7 cellular contexts compared by ENCODE assay signal in the genomic region with DNA sequence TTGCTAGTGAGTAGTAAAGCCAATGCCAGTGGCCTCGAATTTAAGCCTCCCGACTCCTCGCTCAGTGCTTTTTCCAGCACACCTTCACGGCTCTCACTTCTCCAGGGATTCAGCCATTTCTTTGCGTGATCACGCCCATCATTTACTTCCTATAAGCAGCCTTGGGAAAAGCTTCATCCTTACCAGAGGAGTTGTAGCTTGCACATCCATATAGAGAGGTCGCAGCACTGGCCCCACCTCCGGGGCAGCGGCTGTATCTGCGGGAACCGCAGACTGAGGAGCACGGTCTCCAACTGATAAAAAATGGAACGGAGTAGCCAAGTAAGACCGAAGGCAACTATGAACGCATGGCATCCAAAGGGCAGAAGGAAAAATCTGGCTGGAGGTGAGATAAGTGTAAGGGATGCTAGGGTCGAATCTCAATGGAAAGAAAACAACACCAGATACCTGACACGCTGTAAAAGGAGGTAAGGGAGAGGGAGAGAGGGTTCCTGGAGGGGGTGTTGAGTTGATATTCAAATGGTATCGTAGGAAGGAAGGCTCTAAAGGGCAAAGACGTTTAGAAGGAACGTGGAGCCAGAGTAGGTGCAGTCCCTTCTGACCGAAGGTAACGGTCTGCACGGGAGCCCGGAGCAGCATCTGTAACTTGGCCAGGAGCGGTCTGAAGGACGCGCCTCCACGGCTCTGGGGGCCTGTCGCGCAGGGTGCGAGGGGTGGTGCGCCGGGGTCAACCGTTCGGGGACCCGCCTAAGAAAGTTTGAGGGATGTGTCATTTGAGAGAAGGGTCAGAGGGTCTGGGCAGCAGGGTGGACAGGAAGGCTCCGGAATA. TPM values are rescaled to one million over a fixed set of nuclear protein-coding genes. Genes with fewer than 3 reads are reported as not detected.
DNase-seq lines count a peak whose midpoint lies in the region; ATAC-seq and TF ChIP-seq lines count a peak whose summit lies in the region.

No MANE protein-coding gene starts in this region.

- H3K27me3 ChIP-seq in PC-3 (ENCODE audit: low read length) (no peaks in the 10 kb centered on the region), right lobe of liver (no peaks in the 10 kb centered on the region), tibial nerve (no peaks in the 10 kb centered on the region)

- H3K9me2 ChIP-seq in PC-3 (replicated peaks; ENCODE audit: low read length): no peaks in the 10 kb centered on the region

- TF ChIP-seq POLR2A in right lobe of liver (IDR thresholded peaks at IDR 0.05) (no peak), tibial nerve (IDR thresholded peaks at IDR 0.05) (no peak)

- no peak for TF ChIP-seq EP300 in tibial nerve (IDR thresholded peaks at IDR 0.05)

- 5% methylated on average over 26 of the region's 37 CpGs for WGBS in right lobe of liver (ENCODE audit: insufficient coverage, low coverage, low lambda C conversion rate, missing lambda C conversion rate)
- 6 to 8% methylated on average over 37 of the region's 37 CpGs for WGBS in tibial nerve, 2 donors

- H3K9me3 Mint-ChIP-seq in HFFc6 (peaks cover 4% of the 10 kb centered on the region; the same call in 1 of the 2 replicates), chondrocyte (ENCODE audit: low read depth) (no peaks in the 10 kb centered on the region)

- H3K27ac ChIP-seq in PC-3 (ENCODE audit: low read length) (peak overlapping the region; percentile 72), right lobe of liver (peak overlapping the region; percentile 68 to 77 (median 71)), tibial nerve (peak overlapping the region; percentile 68 to 96 (median 91))

- H3K9me3 ChIP-seq in PC-3 (ENCODE audit: low read length): no peaks in the 10 kb centered on the region
- no peaks in the 10 kb centered on the region for H3K9me3 ChIP-seq in right lobe of liver
- H3K9me3 ChIP-seq in tibial nerve: no peaks in the 10 kb centered on the region

- H2AFZ ChIP-seq in PC-3 (ENCODE audit: low read length): peak overlapping the region; percentile 97

- 0 out of 2 replicates have a peak, but pooled peaks cover 1% of the 10 kb centered on the region for H4K20me1 ChIP-seq in PC-3 (ENCODE audit: low read length)

- ATAC-seq in GM18502 (IDR thresholded peaks at IDR 0.05; ENCODE audit: poor library complexity, unreplicated experiment) (peak; percentile 28), PC-3 (peak; percentile 31), right lobe of liver (peak; percentile 37 to 55 (median 46))

- TF ChIP-seq CTCF in HFFc6 (IDR thresholded peaks at IDR 0.05): no peak
- no peak for TF ChIP-seq CTCF in PC-3 (conservative IDR thresholded peaks at IDR 0.05; ENCODE audit: low read depth, low read length)
- no peak for TF ChIP-seq CTCF in chondrocyte (IDR thresholded peaks at IDR 0.05)
- no peak for TF ChIP-seq CTCF in right lobe of liver (IDR thresholded peaks at IDR 0.05)
- no peak for TF ChIP-seq CTCF in tibial nerve (IDR thresholded peaks at IDR 0.05)

- POLR2A ChIA-PET in PC-3 (lab: Charles Lee; ENCODE audit: unreplicated experiment): interaction anchor here (0.6 to 0.9 kb wide), 2 partner anchors 47 to 180 kb away, joined by 9 to 10 read pairs; no protein-coding TSS in a partner anchor

- H3K36me3 Mint-ChIP-seq in HFFc6 (ENCODE audit: low read depth) (peaks cover 44% of the 10 kb centered on the region), chondrocyte (ENCODE audit: low read depth) (peaks cover 14% of the 10 kb centered on the region)

- H3K4me3 Mint-ChIP-seq in HFFc6: peak overlapping the region; percentile 92
- H3K4me3 Mint-ChIP-seq in chondrocyte (ENCODE audit: unreplicated experiment): peak overlapping the region; percentile 97

- H3K4me2 ChIP-seq in PC-3 (ENCODE audit: low read length): peak overlapping the region; percentile 90

- intact Hi-C loops in PC-3 (cut with micrococcal nuclease): loop anchor here (1.0 to 5.0 kb wide), 2 partner anchors 79 to 236 kb away; no protein-coding TSS in a partner anchor
- intact Hi-C loops in right lobe of liver (cut with DNase I): no loop called here

- peaks cover 55% of the 10 kb centered on the region for H3K4me1 Mint-ChIP-seq in HFFc6 (ENCODE audit: low read depth)
- peaks cover 40% of the 10 kb centered on the region for H3K4me1 Mint-ChIP-seq in chondrocyte (ENCODE audit: low read depth)

- peaks cover 13% of the 10 kb centered on the region for H3F3A ChIP-seq in PC-3 (ENCODE audit: low read length, unreplicated experiment)

- peak overlapping the region; percentile 90 for H3K9ac ChIP-seq in PC-3 (ENCODE audit: low read length)

- H3K36me3 ChIP-seq in PC-3 (ENCODE audit: low read depth, low read length) (peaks cover 20% of the 10 kb centered on the region; the same call in 1 of the 2 replicates), right lobe of liver (peaks cover 6 to 35% (median 15%) of the 10 kb centered on the region in 4 donors), tibial nerve (peaks cover 0 to 54% (median 0%) of the 10 kb centered on the region in 3 donors)

- H3K4me1 ChIP-seq in PC-3 (ENCODE audit: insufficient read depth, low read length) (peaks cover 20% of the 10 kb centered on the region), right lobe of liver (peaks cover 0 to 13% (median 6%) of the 10 kb centered on the region in 4 donors), tibial nerve (peaks cover 0 to 42% (median 17%) of the 10 kb centered on the region in 4 donors)

- peaks cover 54% of the 10 kb centered on the region for H3K79me2 ChIP-seq in PC-3 (ENCODE audit: low read length)

- H3K27me3 Mint-ChIP-seq in HFFc6 (ENCODE audit: insufficient read depth) (peaks cover 31% of the 10 kb centered on the region), chondrocyte (ENCODE audit: low read depth) (no peaks in the 10 kb centered on the region)

- H3K4me3 ChIP-seq in PC-3 (ENCODE audit: low read length) (peak overlapping the region; percentile 79), right lobe of liver (peak overlapping the region; percentile 82 to 99 (median 95)), tibial nerve (peak overlapping the region; percentile 61 to 91 (median 86))

- CTCF ChIA-PET in PC-3 (lab: Charles Lee): no interaction called here

- DNase-seq in HFFc6 (no peak), PC-3 (no peak), chondrocyte (ENCODE audit: low spot score) (no peak), right lobe of liver (no peak), tibial nerve (ENCODE audit: low spot score in 2 of 2) (no peak), NCI-H774 (lab: John Stamatoyannopoulos, UW) (no peak)

- H3K27ac Mint-ChIP-seq in HFFc6: peak overlapping the region; percentile 84
- peak overlapping the region; percentile 92 for H3K27ac Mint-ChIP-seq in chondrocyte (ENCODE audit: unreplicated experiment)

- BruUV-seq in PC-3 (replicated peaks; lab: Mats Ljungman, UMichigan): TSS peak; percentile 25

RNA-seq across cellular contexts. Expression of a gene that starts 0.6 kb away (rescaled TPM):
- total RNA-seq in HFFc6 (2021; fragmentation: NEBNext Ultra II Directional; extraction: Animal tissue kit (Norgen Biotek cat#: 25700)): 10 to 100 TPM; 28.6 to 40.6 (median 34.6) TPM
- total RNA-seq in PC-3 (2014; rRNA removed) (71.8 and 75.8 TPM in 2 replicates), chondrocyte (26.8 to 29.3 TPM (median 27.8 TPM) in 3 replicates), right lobe of liver (10 to 100 TPM; 30.9 to 63.7 (median 44.3) TPM), tibial nerve (10 to 100 TPM; 17.7 to 64.1 (median 34.5) TPM)

RNA-seq across cellular contexts. Expression of a gene that starts 0.7 kb away (rescaled TPM):
- 100 to 1,000 TPM; 158 to 236 (median 195) TPM for total RNA-seq in HFFc6 (2021; fragmentation: NEBNext Ultra II Directional; extraction: Animal tissue kit (Norgen Biotek cat#: 25700))
- total RNA-seq in PC-3 (2014; rRNA removed) (479 and 530 TPM in 2 replicates), chondrocyte (123 to 128 TPM (median 128 TPM) in 3 replicates), right lobe of liver (100 to 1,000 TPM in 2 of 6 experiments, 10 to 100 TPM in 4; 70.4 to 209 (median 84.8) TPM), tibial nerve (100 to 1,000 TPM; 237 to 447 (median 320) TPM)

RNA-seq across cellular contexts. Expression of a gene that starts 33.8 kb away (rescaled TPM):
- total RNA-seq in HFFc6 (2021; fragmentation: NEBNext Ultra II Directional; extraction: Animal tissue kit (Norgen Biotek cat#: 25700)): 100 to 1,000 TPM; 200 to 230 (median 213) TPM
- total RNA-seq in PC-3 (2014; rRNA removed) (222 and 274 TPM in 2 replicates), chondrocyte (127 to 142 TPM (median 142 TPM) in 3 replicates), right lobe of liver (10 to 100 TPM; 35.5 to 72.0 (median 53.3) TPM), tibial nerve (100 to 1,000 TPM; 116 to 151 (median 144) TPM)

RNA-seq across cellular contexts. Expression of a gene that starts 33.8 kb away (rescaled TPM):
- total RNA-seq in HFFc6 (2021; fragmentation: NEBNext Ultra II Directional; extraction: Animal tissue kit (Norgen Biotek cat#: 25700)): 10 to 100 TPM; 61.5 to 85.3 (median 78.7) TPM
- total RNA-seq in PC-3 (2014; rRNA removed): 43.5 and 53.6 TPM in 2 replicates
- total RNA-seq in chondrocyte: 59.0 to 66.5 TPM (median 63.8 TPM) in 3 replicates
- 10 to 100 TPM; 13.3 to 32.8 (median 21.0) TPM for total RNA-seq in right lobe of liver
- total RNA-seq in tibial nerve: 10 to 100 TPM; 24.9 to 35.0 (median 30.8) TPM

RNA-seq across cellular contexts. Expression of a gene that starts 43.5 kb away (rescaled TPM):
- total RNA-seq in HFFc6 (2021; fragmentation: NEBNext Ultra II Directional; extraction: Animal tissue kit (Norgen Biotek cat#: 25700)): 100 to 1,000 TPM; 162 to 198 (median 185) TPM
- total RNA-seq in PC-3 (2014; rRNA removed) (286 and 341 TPM in 2 replicates), chondrocyte (217 to 277 TPM (median 238 TPM) in 3 replicates), right lobe of liver (100 to 1,000 TPM in 5 of 6 experiments, 10 to 100 TPM in 1; 86.4 to 166 (median 120) TPM), tibial nerve (100 to 1,000 TPM; 410 to 504 (median 446) TPM)
